1 cellular context compared by ENCODE assay signal in genomic region chr5:11182441-11183080, GRCh38.
TF ChIP-seq lines count a peak whose summit lies in the region.

No MANE protein-coding gene starts in this region.

TF ChIP-seq in WTC11, 78 proteins besides CTCF, POLR2A, EP300 and RAD21 (continued from another document):
- TF ChIP-seq HMGXB4 (CRISPR knock-in tag; IDR thresholded peaks at IDR 0.05) (no peak), ZNF512 (CRISPR knock-in tag; IDR thresholded peaks at IDR 0.05; ENCODE audit: borderline replicate concordance) (no peak), JUN (CRISPR knock-in tag; IDR thresholded peaks at IDR 0.05) (no peak), TCF7 (CRISPR knock-in tag; IDR thresholded peaks at IDR 0.05; ENCODE audit: low read depth) (no peak), ZBTB21 (CRISPR knock-in tag; IDR thresholded peaks at IDR 0.05; ENCODE audit: borderline replicate concordance) (no peak), ARID4B (CRISPR knock-in tag; IDR thresholded peaks at IDR 0.05; ENCODE audit: borderline replicate concordance) (no peak), USF1 (CRISPR knock-in tag; IDR thresholded peaks at IDR 0.05) (no peak), GABPB1 (CRISPR knock-in tag; IDR thresholded peaks at IDR 0.05) (no peak)
TF ChIP-seq in WTC11: peak in this region for 0.
